In genomic region chr22:31561238-31561887, GRCh38 we compare ENCODE assay signal across 8 cellular contexts.
DNase-seq lines count a peak whose midpoint lies in the region; ATAC-seq and TF ChIP-seq lines count a peak whose summit lies in the region.

No MANE protein-coding gene starts in this region.

- H3K4me2 ChIP-seq in mesendoderm (ENCODE audit: low read length), result no peak overlapping the region

- H3K4me1 Mint-ChIP-seq in activated CD4-positive, alpha-beta memory T cell treated with anti-CD3 and anti-CD28 coated beads, Interleukin-2, amount 10 ng/mL, durations not matched to agents 7 days and 5 days, result peaks cover 2% of the 10 kb centered on the region
- H3K4me1 Mint-ChIP-seq in endodermal cell, result peaks cover 2% of the 10 kb centered on the region
- peaks cover 11% of the 10 kb centered on the region for H3K4me1 Mint-ChIP-seq in stimulated activated memory B cell treated with anti-CD40 and anti-IgM and Interleukin-4, amounts not matched to agents 10 μg/mL and 1 μg/mL and 100 μg/mL, for 72 hours

- no peak overlapping the region for H2BK5ac ChIP-seq in mesendoderm (ENCODE audit: low read length)

- POLR2A ChIA-PET in activated CD4-positive, alpha-beta memory T cell treated with anti-CD3 and anti-CD28 coated beads, Interleukin-2, amount 10 ng/mL, durations not matched to agents 7 days and 5 days (lab: Charles Lee), result interaction anchor here (1.5 kb wide), 1 partner anchor 69 kb away, joined by 6 read pairs; no protein-coding TSS in a partner anchor

- no peaks in the 10 kb centered on the region for H3K79me2 ChIP-seq in mesendoderm (ENCODE audit: control insufficient read depth, insufficient read depth, low read length)

- CTCF ChIA-PET in activated CD4-positive, alpha-beta memory T cell treated with anti-CD3 and anti-CD28 coated beads, Interleukin-2, amount 10 ng/mL, durations not matched to agents 7 days and 5 days (lab: Charles Lee), result interaction anchor here (0.6 to 1.9 kb wide), 10 partner anchors 9 to 409 kb away, joined by 3 to 6 read pairs (median 3); partner anchors contain the start of gene PISD

- 0 out of 2 replicates have a peak, but pooled peaks cover 2% of the 10 kb centered on the region for H3K4me1 ChIP-seq in HAP-1
- H3K4me1 ChIP-seq in endodermal cell (ENCODE audit: control insufficient read depth, insufficient read depth, low read length), result no peaks in the 10 kb centered on the region
- no peaks in the 10 kb centered on the region for H3K4me1 ChIP-seq in mesendoderm (ENCODE audit: control insufficient read depth, low read depth, low read length)

- no peaks in the 10 kb centered on the region for H3K27me3 ChIP-seq in HAP-1 (ENCODE audit: low read depth)
- no peaks in the 10 kb centered on the region for H3K27me3 ChIP-seq in endodermal cell (ENCODE audit: control insufficient read depth, insufficient read depth, low read length, poor library complexity, severe bottlenecking)
- no peaks in the 10 kb centered on the region for H3K27me3 ChIP-seq in mesendoderm (ENCODE audit: insufficient read depth, low read length, poor library complexity)

- H3K9ac ChIP-seq in endodermal cell (ENCODE audit: extremely low read depth, low read length, poor library complexity, severe bottlenecking), result no peak overlapping the region
- H3K9ac ChIP-seq in mesendoderm (ENCODE audit: low read length), result no peak overlapping the region

- ATAC-seq in stimulated activated memory B cell treated with anti-CD40 and anti-IgM and Interleukin-4, amounts not matched to agents 10 μg/mL and 1 μg/mL and 100 μg/mL, for 72 hours, result peak; percentile 67
- ATAC-seq in GM18873 (IDR thresholded peaks at IDR 0.05; ENCODE audit: low FRiP score, unreplicated experiment), result no peak

- H2BK15ac ChIP-seq in mesendoderm (replicated peaks; ENCODE audit: low read depth), result no peak overlapping the region

- no peak overlapping the region for H3K27ac Mint-ChIP-seq in activated CD4-positive, alpha-beta memory T cell treated with anti-CD3 and anti-CD28 coated beads, Interleukin-2, amount 10 ng/mL, durations not matched to agents 7 days and 5 days
- H3K27ac Mint-ChIP-seq in endodermal cell, result no peak overlapping the region
- peak overlapping the region; percentile 13 for H3K27ac Mint-ChIP-seq in stimulated activated memory B cell treated with anti-CD40 and anti-IgM and Interleukin-4, amounts not matched to agents 10 μg/mL and 1 μg/mL and 100 μg/mL, for 72 hours

- WGBS in endodermal cell (ENCODE audit: insufficient coverage in 1 of 2, insufficient read length in 1 of 2), 2 experiments, result 37 to 40% methylated on average over 6 of the region's 6 CpGs
- WGBS in mesendoderm (ENCODE audit: extremely low coverage, insufficient coverage, low lambda C conversion rate), result no CpG with 5 or more reads among the region's 6 CpGs

- no peak overlapping the region for H3K27ac ChIP-seq in endodermal cell (ENCODE audit: low read depth, low read length)
- no peak overlapping the region for H3K27ac ChIP-seq in mesendoderm (ENCODE audit: low read depth, low read length)

- H3K18ac ChIP-seq in mesendoderm (ENCODE audit: low read length), result no peak overlapping the region

- no peak overlapping the region for H2AK5ac ChIP-seq in mesendoderm (ENCODE audit: low read length)

- no peak overlapping the region for H3K4ac ChIP-seq in mesendoderm (ENCODE audit: low read depth, low read length)

- H3K36me3 ChIP-seq in HAP-1 (replicated peaks) (no peaks in the 10 kb centered on the region), endodermal cell (ENCODE audit: control insufficient read depth, insufficient read depth, low read length) (no peaks in the 10 kb centered on the region), mesendoderm (ENCODE audit: control insufficient read depth, insufficient read depth, low read length) (no peaks in the 10 kb centered on the region)

- no peak overlapping the region for H3K4me3 Mint-ChIP-seq in activated CD4-positive, alpha-beta memory T cell treated with anti-CD3 and anti-CD28 coated beads, Interleukin-2, amount 10 ng/mL, durations not matched to agents 7 days and 5 days
- no peak overlapping the region for H3K4me3 Mint-ChIP-seq in endodermal cell
- no peak overlapping the region for H3K4me3 Mint-ChIP-seq in stimulated activated memory B cell treated with anti-CD40 and anti-IgM and Interleukin-4, amounts not matched to agents 10 μg/mL and 1 μg/mL and 100 μg/mL, for 72 hours

- H3K36me3 Mint-ChIP-seq in activated CD4-positive, alpha-beta memory T cell treated with anti-CD3 and anti-CD28 coated beads, Interleukin-2, amount 10 ng/mL, durations not matched to agents 7 days and 5 days (ENCODE audit: low read depth), result peaks cover 50% of the 10 kb centered on the region
- peaks cover 7% of the 10 kb centered on the region for H3K36me3 Mint-ChIP-seq in endodermal cell (ENCODE audit: low read depth)
- H3K36me3 Mint-ChIP-seq in stimulated activated memory B cell treated with anti-CD40 and anti-IgM and Interleukin-4, amounts not matched to agents 10 μg/mL and 1 μg/mL and 100 μg/mL, for 72 hours, result peaks cover 23% of the 10 kb centered on the region

- no peak overlapping the region for H3K23ac ChIP-seq in mesendoderm (ENCODE audit: low read length)

- H3K4me3 ChIP-seq in HAP-1 (no peak overlapping the region), endodermal cell (ENCODE audit: low read length) (no peak overlapping the region), mesendoderm (ENCODE audit: low read length) (no peak overlapping the region)

- no peak overlapping the region for H4K8ac ChIP-seq in mesendoderm (ENCODE audit: low read depth, low read length)

- DNase-seq in AG20443 (ENCODE audit: low spot score), result peak; percentile 91
- DNase-seq in HAP-1 (ENCODE audit: low spot score in 2 of 2), result peak; percentile 61 to 86
- peak; percentile 55 to 83 for DNase-seq in NCI-H524 (lab: John Stamatoyannopoulos, UW)
- peak; percentile 62 for DNase-seq in activated CD4-positive, alpha-beta memory T cell treated with anti-CD3 and anti-CD28 coated beads, Interleukin-2, amount 10 ng/mL, durations not matched to agents 7 days and 5 days
- DNase-seq in endodermal cell, result peak; percentile 96
- DNase-seq in mesendoderm, result peak; percentile 92

- H3K9me3 Mint-ChIP-seq in activated CD4-positive, alpha-beta memory T cell treated with anti-CD3 and anti-CD28 coated beads, Interleukin-2, amount 10 ng/mL, durations not matched to agents 7 days and 5 days, result no peaks in the 10 kb centered on the region
- H3K9me3 Mint-ChIP-seq in endodermal cell, result no peaks in the 10 kb centered on the region
- H3K9me3 Mint-ChIP-seq in stimulated activated memory B cell treated with anti-CD40 and anti-IgM and Interleukin-4, amounts not matched to agents 10 μg/mL and 1 μg/mL and 100 μg/mL, for 72 hours, result no peaks in the 10 kb centered on the region

- no peaks in the 10 kb centered on the region for H3K27me3 Mint-ChIP-seq in activated CD4-positive, alpha-beta memory T cell treated with anti-CD3 and anti-CD28 coated beads, Interleukin-2, amount 10 ng/mL, durations not matched to agents 7 days and 5 days
- no peaks in the 10 kb centered on the region for H3K27me3 Mint-ChIP-seq in endodermal cell (ENCODE audit: insufficient read depth)
- H3K27me3 Mint-ChIP-seq in stimulated activated memory B cell treated with anti-CD40 and anti-IgM and Interleukin-4, amounts not matched to agents 10 μg/mL and 1 μg/mL and 100 μg/mL, for 72 hours, result no peaks in the 10 kb centered on the region

- no peaks in the 10 kb centered on the region for H3K79me1 ChIP-seq in mesendoderm (ENCODE audit: low read length)

- H2BK120ac ChIP-seq in mesendoderm (ENCODE audit: low read depth, low read length), result no peak overlapping the region

- H4K5ac ChIP-seq in mesendoderm (ENCODE audit: low read length), result no peak overlapping the region

- no peak overlapping the region for H3K56ac ChIP-seq in mesendoderm (ENCODE audit: low read length)

- in situ Hi-C loops in HAP-1 (cut with MboI; ENCODE audit: low sequenced_read_pairs), result no loop called here

- H3K9me3 ChIP-seq in HAP-1, result no peaks in the 10 kb centered on the region
- H3K9me3 ChIP-seq in endodermal cell (ENCODE audit: control insufficient read depth, low read length), result no peaks in the 10 kb centered on the region

- peak; percentile 89 for TF ChIP-seq CTCF in endodermal cell (conservative IDR thresholded peaks at IDR 0.05)
